14 cellular contexts compared by ENCODE assay signal in genomic region chr1:11530731-11531311, GRCh38. TPM values are rescaled to one million over a fixed set of nuclear protein-coding genes. Genes with fewer than 3 reads are reported as not detected.
A peak's percentile ranks its signal among the peaks of the same experiment; 100 is the strongest.
DNase-seq lines count a peak whose midpoint lies in the region; ATAC-seq and TF ChIP-seq lines count a peak whose summit lies in the region.
"Had no signal": no experiment of that assay in that cellular context is flagged by ENCODE, and none has a peak within 500 bp of the region (broad histone marks: within the 10 kb centered on the region; RNA-seq: fewer than 3 reads in every experiment).

No MANE protein-coding gene starts in this region.

- no peaks in the 10 kb centered on the region for H3K79me2 ChIP-seq in neural progenitor cell (ENCODE audit: low read depth)

- H3K9ac ChIP-seq in neural progenitor cell, result no peak overlapping the region
- H3K9ac ChIP-seq: BLaER1 treated with 17β-estradiol and CSF1 and Interleukin-3, amounts not matched to agents 10 nM and 100 nM had no signal

- no peaks in the 10 kb centered on the region for H3K27me3 ChIP-seq in neural progenitor cell
- H3K27me3 ChIP-seq: BLaER1 treated with 17β-estradiol and CSF1 and Interleukin-3, amounts not matched to agents 10 nM and 100 nM had no signal

- H2AFZ ChIP-seq in neural progenitor cell (replicated peaks), result no peak overlapping the region

- CTCF ChIA-PET in WTC11 (lab: Charles Lee), result no interaction called here

- H3K36me3 ChIP-seq in neural progenitor cell, result no peaks in the 10 kb centered on the region
- H3K36me3 ChIP-seq: BLaER1 treated with 17β-estradiol and CSF1 and Interleukin-3, amounts not matched to agents 10 nM and 100 nM had no signal

- DNase-seq in CD14-positive monocyte (ENCODE audit: low spot score) (peak; percentile 33), WTC11 (ENCODE audit: low spot score) (peak; percentile 9), islet precursor cell (peak; percentile 55), neural progenitor cell (ENCODE audit: low spot score) (no peak), NCI-H2196 (lab: John Stamatoyannopoulos, UW; ENCODE audit: unreplicated experiment) (no peak), NCI-H1092 (lab: John Stamatoyannopoulos, UW) (no peak)
- DNase-seq in natural killer cell treated with Interleukin-12 subunit alpha and Interleukin-12 subunit beta and Interleukin-15 and Interleukin-18, amount 100 ng/mL, for 72 hours (ENCODE audit: low spot score), result no peak
- DNase-seq: ACHN; CD4-positive, alpha-beta T cell; DMS 273 treated with DMSO at 0.1 percent for 48 hours; GOT3 had no signal

- H3K9me3 Mint-ChIP-seq in CD14-positive monocyte (no peaks in the 10 kb centered on the region), WTC11 (no peaks in the 10 kb centered on the region), neural progenitor cell (no peaks in the 10 kb centered on the region)
- no peaks in the 10 kb centered on the region for H3K9me3 Mint-ChIP-seq in natural killer cell treated with Interleukin-12 subunit alpha and Interleukin-12 subunit beta and Interleukin-15 and Interleukin-18, amount 100 ng/mL, for 72 hours
- H3K9me3 Mint-ChIP-seq: CD4-positive, alpha-beta T cell; H9 had no signal

- H3K4me1 ChIP-seq in neural progenitor cell, result no peaks in the 10 kb centered on the region

- intact Hi-C loops in CD14-positive monocyte (cut with micrococcal nuclease), result no loop called here

- no peaks in the 10 kb centered on the region for H3K4me1 Mint-ChIP-seq in CD14-positive monocyte
- peaks cover 2% of the 10 kb centered on the region; the same call in 1 of the 2 replicates for H3K4me1 Mint-ChIP-seq in WTC11
- H3K4me1 Mint-ChIP-seq in neural progenitor cell, result peaks cover 3% of the 10 kb centered on the region
- no peaks in the 10 kb centered on the region for H3K4me1 Mint-ChIP-seq in natural killer cell treated with Interleukin-12 subunit alpha and Interleukin-12 subunit beta and Interleukin-15 and Interleukin-18, amount 100 ng/mL, for 72 hours (ENCODE audit: low read depth in 2 of 2)

- no peak overlapping the region for H3K27ac ChIP-seq in neural progenitor cell
- H3K27ac ChIP-seq: BLaER1 treated with 17β-estradiol and CSF1 and Interleukin-3, amounts not matched to agents 10 nM and 100 nM had no signal

- H3F3A ChIP-seq in neural progenitor cell (ENCODE audit: low read depth), result no peaks in the 10 kb centered on the region

- H3K4me2 ChIP-seq in neural progenitor cell, result no peak overlapping the region
- H3K4me2 ChIP-seq: BLaER1 treated with 17β-estradiol and CSF1 and Interleukin-3, amounts not matched to agents 10 nM and 100 nM had no signal

- no peaks in the 10 kb centered on the region for H3K36me3 Mint-ChIP-seq in CD14-positive monocyte
- H3K36me3 Mint-ChIP-seq in WTC11, result no peaks in the 10 kb centered on the region
- peaks cover 2% of the 10 kb centered on the region for H3K36me3 Mint-ChIP-seq in neural progenitor cell
- H3K36me3 Mint-ChIP-seq in natural killer cell treated with Interleukin-12 subunit alpha and Interleukin-12 subunit beta and Interleukin-15 and Interleukin-18, amount 100 ng/mL, for 72 hours, result no peaks in the 10 kb centered on the region

- H3K9me3 ChIP-seq in neural progenitor cell (ENCODE audit: low read depth), result no peaks in the 10 kb centered on the region
- H3K9me3 ChIP-seq: BLaER1 treated with 17β-estradiol and CSF1 and Interleukin-3, amounts not matched to agents 10 nM and 100 nM had no signal

- H3K27me3 Mint-ChIP-seq in CD14-positive monocyte (ENCODE audit: low read depth in 3 of 3) (peaks cover 0 to 2% (median 0%) of the 10 kb centered on the region in 3 donors), WTC11 (ENCODE audit: low read depth) (no peaks in the 10 kb centered on the region), neural progenitor cell (ENCODE audit: insufficient read depth, low read depth) (peaks cover 2% of the 10 kb centered on the region)
- peaks cover 0 to 2% of the 10 kb centered on the region in 2 donors for H3K27me3 Mint-ChIP-seq in natural killer cell treated with Interleukin-12 subunit alpha and Interleukin-12 subunit beta and Interleukin-15 and Interleukin-18, amount 100 ng/mL, for 72 hours
- H3K27me3 Mint-ChIP-seq: CD4-positive, alpha-beta T cell had no signal

- H3K27ac Mint-ChIP-seq in CD14-positive monocyte (no peak overlapping the region), WTC11 (peak overlapping the region; percentile 89; the same call in 1 of the 2 replicates), neural progenitor cell (no peak overlapping the region)
- H3K27ac Mint-ChIP-seq in natural killer cell treated with Interleukin-12 subunit alpha and Interleukin-12 subunit beta and Interleukin-15 and Interleukin-18, amount 100 ng/mL, for 72 hours, result no peak overlapping the region
- H3K27ac Mint-ChIP-seq: CD4-positive, alpha-beta T cell had no signal

- POLR2A ChIA-PET in WTC11 (lab: Charles Lee), result no interaction called here

- H3K4me3 Mint-ChIP-seq in CD14-positive monocyte (no peak overlapping the region), WTC11 (no peak overlapping the region), neural progenitor cell (peak overlapping the region; percentile 49)
- H3K4me3 Mint-ChIP-seq in natural killer cell treated with Interleukin-12 subunit alpha and Interleukin-12 subunit beta and Interleukin-15 and Interleukin-18, amount 100 ng/mL, for 72 hours, result no peak overlapping the region
- H3K4me3 Mint-ChIP-seq: CD4-positive, alpha-beta T cell; H9 had no signal

- H3K4me3 ChIP-seq in neural progenitor cell, result no peak overlapping the region
- H3K4me3 ChIP-seq: BLaER1 treated with 17β-estradiol and CSF1 and Interleukin-3, amounts not matched to agents 10 nM and 100 nM had no signal

- no peak for TF ChIP-seq CTCF in CD14-positive monocyte (IDR thresholded peaks at IDR 0.05)
- no peak for TF ChIP-seq CTCF in WTC11 (IDR thresholded peaks at IDR 0.05)
- TF ChIP-seq CTCF in neural progenitor cell (IDR thresholded peaks at IDR 0.05), result no peak

- ATAC-seq in WTC11, result no peak
- ATAC-seq in HG03280 (IDR thresholded peaks at IDR 0.05; ENCODE audit: unreplicated experiment), result no peak
- no peak for ATAC-seq in natural killer cell treated with Interleukin-12 subunit alpha and Interleukin-12 subunit beta and Interleukin-15 and Interleukin-18, amount 100 ng/mL, for 72 hours

- H4K20me1 ChIP-seq in neural progenitor cell (ENCODE audit: low read depth), result no peaks in the 10 kb centered on the region

TF ChIP-seq in WTC11, 78 proteins besides CTCF, POLR2A, EP300 and RAD21 (continues in another document):
- TF ChIP-seq ESRRA (CRISPR knock-in tag; IDR thresholded peaks at IDR 0.05; ENCODE audit: borderline replicate concordance) (no peak), E2F5 (CRISPR knock-in tag; IDR thresholded peaks at IDR 0.05) (no peak), ATF6 (CRISPR knock-in tag; IDR thresholded peaks at IDR 0.05) (no peak), MYBL2 (CRISPR knock-in tag; IDR thresholded peaks at IDR 0.05) (no peak), ZNF232 (CRISPR knock-in tag; IDR thresholded peaks at IDR 0.05) (no peak), NFATC4 (CRISPR knock-in tag; IDR thresholded peaks at IDR 0.05) (no peak), ZNF263 (CRISPR knock-in tag; IDR thresholded peaks at IDR 0.05; ENCODE audit: low read depth) (no peak), ZNF423 (CRISPR knock-in tag; IDR thresholded peaks at IDR 0.05) (no peak), NR1H2 (CRISPR knock-in tag; IDR thresholded peaks at IDR 0.05) (no peak), USF2 (CRISPR knock-in tag; IDR thresholded peaks at IDR 0.05) (no peak), E2F1 (CRISPR knock-in tag; IDR thresholded peaks at IDR 0.05) (no peak), GTF2I (CRISPR knock-in tag; conservative IDR thresholded peaks at IDR 0.05) (no peak), SMAD4 (CRISPR knock-in tag; IDR thresholded peaks at IDR 0.05) (no peak)

RNA-seq across cellular contexts. Expression of gene DISP3, which starts 51.9 kb away (rescaled TPM):
- not detected for polyA plus RNA-seq in CD14-positive monocyte
- total RNA-seq in WTC11 (2021) (5.9 to 6.1 TPM (median 6.0 TPM) in 3 replicates), neural progenitor cell (ENCODE audit: low replicate concordance) (2.0 and 3.4 TPM in 2 replicates)
- total RNA-seq in natural killer cell treated with Interleukin-12 subunit alpha and Interleukin-12 subunit beta and Interleukin-15 and Interleukin-18, amount 100 ng/mL, for 72 hours, result 1 to 10 TPM in 1 of 2 donors, under 1 TPM in 1; 0.81 to 1.8 TPM

Comparison
In these comparisons a context has a peak if more than half of its experiments do, and no peak if none do; other contexts are left out.
1. DNase-seq: peak in CD14-positive monocyte (single experiment), WTC11 (single experiment) and islet precursor cell (single experiment); none in neural progenitor cell (single experiment), NCI-H2196 (single experiment), natural killer cell treated with Interleukin-12 subunit alpha and Interleukin-12 subunit beta and Interleukin-15 and Interleukin-18, amount 100 ng/mL, for 72 hours (single experiment) and NCI-H1092 (single experiment).